In the genomic region with DNA sequence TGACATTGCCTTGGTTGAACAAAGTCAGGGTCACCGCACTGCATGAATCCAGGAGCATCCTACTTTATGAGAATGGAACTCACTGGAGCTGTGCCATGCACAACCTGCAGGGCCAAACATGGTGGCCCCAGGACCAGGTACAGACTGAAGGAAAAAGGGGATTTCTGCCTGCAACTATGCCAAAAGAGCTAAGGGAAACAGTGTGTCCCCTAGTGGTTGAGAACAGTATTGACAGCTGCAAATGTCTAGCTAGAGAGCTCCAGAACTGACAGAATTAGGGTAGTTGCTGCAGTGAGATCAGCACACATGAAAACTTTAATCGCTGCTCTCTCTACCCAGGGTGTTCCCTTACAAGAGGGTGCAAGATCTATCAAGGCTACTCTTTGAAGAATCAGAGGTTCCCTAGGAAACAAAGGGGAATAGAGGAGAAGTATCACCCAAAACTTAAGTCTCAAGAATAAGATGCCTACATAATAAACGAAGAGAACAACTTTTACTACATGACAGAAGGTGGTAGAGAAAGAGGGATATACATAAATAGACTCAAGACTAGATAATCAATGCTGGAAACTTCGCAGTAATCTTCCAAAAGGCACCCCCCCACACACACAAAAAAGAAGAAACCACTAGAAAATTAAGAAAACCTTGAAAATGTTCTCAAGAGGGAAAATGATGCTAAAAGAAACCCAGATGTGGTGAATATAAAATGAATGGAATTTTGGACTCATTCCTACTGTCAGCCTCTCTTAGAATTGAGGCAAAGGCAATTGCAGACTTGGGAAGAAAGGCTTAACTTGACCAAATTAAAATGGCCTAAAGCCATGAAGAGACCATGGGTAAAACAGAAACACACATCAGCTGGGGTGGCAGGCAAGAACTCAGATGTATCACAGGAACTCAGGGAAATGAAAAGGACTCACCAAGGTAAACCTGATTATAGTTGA, we compare ENCODE assay signal across 9 cellular contexts. TPM values are rescaled to one million over a fixed set of nuclear protein-coding genes. Genes with fewer than 3 reads are reported as not detected.
A peak's percentile ranks its signal among the peaks of the same experiment; 100 is the strongest.
DNase-seq lines count a peak whose midpoint lies in the region; ATAC-seq and TF ChIP-seq lines count a peak whose summit lies in the region.
"Had no signal": no experiment of that assay in that cellular context is flagged by ENCODE, and none has a peak within 500 bp of the region (broad histone marks: within the 10 kb centered on the region; RNA-seq: fewer than 3 reads in every experiment).

No MANE protein-coding gene starts in this region.

- no peak overlapping the region for H3K4me3 Mint-ChIP-seq in CD4-positive, CD25-positive, alpha-beta regulatory T cell
- H3K4me3 Mint-ChIP-seq in activated B cell treated with CpG ODN at 0.5 μM for 24 hours, result no peak overlapping the region

- no peak for ATAC-seq in CD4-positive, CD25-positive, alpha-beta regulatory T cell (ENCODE audit: low read depth in 2 of 2)
- peak; percentile 56 for ATAC-seq in GM18505 (IDR thresholded peaks at IDR 0.05; ENCODE audit: unreplicated experiment)
- peak; percentile 34 for ATAC-seq in activated B cell treated with CpG ODN at 0.5 μM for 24 hours (ENCODE audit: low read depth)

- no peaks in the 10 kb centered on the region for H3K9me3 ChIP-seq in CD4-positive, CD25-positive, alpha-beta regulatory T cell (ENCODE audit: control insufficient read depth in 2 of 2, low read length in 2 of 2)
- H3K9me3 ChIP-seq in tibial artery (no peaks in the 10 kb centered on the region), MG63 (no peaks in the 10 kb centered on the region)

- CTCF ChIA-PET in activated B cell treated with CpG ODN at 0.5 μM for 24 hours (lab: Charles Lee), result interaction anchor here (0.6 to 2.0 kb wide), 9 partner anchors 9 to 107 kb away, joined by 3 to 6 read pairs (median 4); no protein-coding TSS in a partner anchor

- TF ChIP-seq CTCF in activated B cell treated with CpG ODN at 0.5 μM for 24 hours (IDR thresholded peaks at IDR 0.05) (no peak), tibial artery (IDR thresholded peaks at IDR 0.05) (peak; percentile 42 to 46)

- peaks cover 8% of the 10 kb centered on the region for H3K36me3 Mint-ChIP-seq in CD4-positive, CD25-positive, alpha-beta regulatory T cell
- H3K36me3 Mint-ChIP-seq in activated B cell treated with CpG ODN at 0.5 μM for 24 hours (ENCODE audit: low read depth), result peaks cover 18% of the 10 kb centered on the region

- peak in 2 of 3 donors; percentile 10 to 37 for DNase-seq in CD4-positive, CD25-positive, alpha-beta regulatory T cell
- DNase-seq in NCI-H1105 (lab: John Stamatoyannopoulos, UW), result peak; percentile 7
- DNase-seq in activated B cell treated with CpG ODN at 0.5 μM for 24 hours, result no peak
- peak; percentile 54 for DNase-seq in iPS DF 19.7 (ENCODE audit: low read depth, low spot score)
- no peak for DNase-seq in tibial artery
- DNase-seq in ureter (ENCODE audit: low spot score), result no peak
- no peak for DNase-seq in MG63

- no peaks in the 10 kb centered on the region for H3K27me3 Mint-ChIP-seq in CD4-positive, CD25-positive, alpha-beta regulatory T cell
- H3K27me3 Mint-ChIP-seq in activated B cell treated with CpG ODN at 0.5 μM for 24 hours, result no peaks in the 10 kb centered on the region

- H3K4me3 ChIP-seq in CD4-positive, CD25-positive, alpha-beta regulatory T cell (ENCODE audit: low read depth, low read length), result no peak overlapping the region
- no peak overlapping the region for H3K4me3 ChIP-seq in tibial artery
- H3K4me3 ChIP-seq in MG63, result no peak overlapping the region
- H3K4me3 ChIP-seq: SK-N-MC had no signal

- H3K27ac Mint-ChIP-seq in CD4-positive, CD25-positive, alpha-beta regulatory T cell, result no peak overlapping the region
- no peak overlapping the region for H3K27ac Mint-ChIP-seq in activated B cell treated with CpG ODN at 0.5 μM for 24 hours

- intact Hi-C loops in activated B cell treated with CpG ODN at 0.5 μM for 24 hours (cut with micrococcal nuclease), result no loop called here
- intact Hi-C loops in tibial artery (cut with DNase I; ENCODE audit: low total_unique reads), result no loop called here

- H3K4me1 ChIP-seq in CD4-positive, CD25-positive, alpha-beta regulatory T cell (ENCODE audit: control insufficient read depth, insufficient read depth, low read length, poor library complexity, severe bottlenecking), result no peaks in the 10 kb centered on the region
- H3K4me1 ChIP-seq in tibial artery, result peaks cover 0 to 4% (median 2%) of the 10 kb centered on the region in 4 donors

- no peak for TF ChIP-seq POLR2A in GM18505 (IDR thresholded peaks at IDR 0.05; ENCODE audit: borderline replicate concordance, extremely low read depth, insufficient read depth, insufficient read length)

- POLR2A ChIA-PET in activated B cell treated with CpG ODN at 0.5 μM for 24 hours (lab: Charles Lee), result no interaction called here

- H3K27me3 ChIP-seq in CD4-positive, CD25-positive, alpha-beta regulatory T cell (ENCODE audit: control insufficient read depth, insufficient read depth, low read length), result no peaks in the 10 kb centered on the region
- no peaks in the 10 kb centered on the region for H3K27me3 ChIP-seq in tibial artery
- H3K27me3 ChIP-seq in MG63, result no peaks in the 10 kb centered on the region

- H3K9me3 Mint-ChIP-seq in CD4-positive, CD25-positive, alpha-beta regulatory T cell, result peaks cover 0 to 2% (median 0%) of the 10 kb centered on the region in 7 donors
- H3K9me3 Mint-ChIP-seq in activated B cell treated with CpG ODN at 0.5 μM for 24 hours, result no peaks in the 10 kb centered on the region

- peaks cover 7 to 24% (median 17%) of the 10 kb centered on the region in 4 donors for H3K4me1 Mint-ChIP-seq in CD4-positive, CD25-positive, alpha-beta regulatory T cell
- H3K4me1 Mint-ChIP-seq in activated B cell treated with CpG ODN at 0.5 μM for 24 hours, result peaks cover 2% of the 10 kb centered on the region

- H3K36me3 ChIP-seq in CD4-positive, CD25-positive, alpha-beta regulatory T cell (ENCODE audit: control insufficient read depth, insufficient read depth, low read length), result no peaks in the 10 kb centered on the region
- H3K36me3 ChIP-seq in tibial artery (no peaks in the 10 kb centered on the region), MG63 (no peaks in the 10 kb centered on the region)

- no peak overlapping the region for H3K27ac ChIP-seq in CD4-positive, CD25-positive, alpha-beta regulatory T cell (ENCODE audit: insufficient read depth, low read length, poor library complexity, severe bottlenecking)
- no peak overlapping the region for H3K27ac ChIP-seq in tibial artery
- H3K27ac ChIP-seq: SK-N-MC had no signal

RNA-seq across cellular contexts. Expression of gene IHH, which starts 43.7 kb away (rescaled TPM):
- total RNA-seq in CD4-positive, CD25-positive, alpha-beta regulatory T cell, result not detected
- not detected for polyA plus RNA-seq in CD4-positive, CD25-positive, alpha-beta regulatory T cell
- total RNA-seq in activated B cell treated with CpG ODN at 0.5 μM for 24 hours (0.10 TPM in 1 of 2 replicates, not detected in the other), ureter (not detected)
- 0.16 TPM in 1 of 2 replicates, not detected in the other for total RNA-seq in MG63 (2014; rRNA removed; shearing (Covaris generic); ENCODE audit: low replicate concordance)

RNA-seq across cellular contexts. Expression of gene NHEJ1, which starts 56.2 kb away (rescaled TPM):
- 12.9 TPM for total RNA-seq in CD4-positive, CD25-positive, alpha-beta regulatory T cell
- 10 to 100 TPM; 24.6 to 29.1 (median 26.8) TPM for polyA plus RNA-seq in CD4-positive, CD25-positive, alpha-beta regulatory T cell
- 19.1 and 25.0 TPM in 2 replicates for total RNA-seq in activated B cell treated with CpG ODN at 0.5 μM for 24 hours
- 13.9 TPM for total RNA-seq in ureter
- 20.9 and 22.6 TPM in 2 replicates for total RNA-seq in MG63 (2014; rRNA removed; shearing (Covaris generic); ENCODE audit: low replicate concordance)

Comparison
In these comparisons a context has a peak if more than half of its experiments do, and no peak if none do; other contexts are left out.
1. ATAC-seq: peak in GM18505 (single experiment) and activated B cell treated with CpG ODN at 0.5 μM for 24 hours (single experiment); none in CD4-positive, CD25-positive, alpha-beta regulatory T cell (0 of 2).
2. DNase-seq: peak in CD4-positive, CD25-positive, alpha-beta regulatory T cell (2 of 3), NCI-H1105 (single experiment) and iPS DF 19.7 (single experiment); none in activated B cell treated with CpG ODN at 0.5 μM for 24 hours (single experiment), tibial artery (0 of 2), ureter (single experiment) and MG63 (single experiment).